8 cellular contexts compared by ENCODE assay signal in the genomic region with DNA sequence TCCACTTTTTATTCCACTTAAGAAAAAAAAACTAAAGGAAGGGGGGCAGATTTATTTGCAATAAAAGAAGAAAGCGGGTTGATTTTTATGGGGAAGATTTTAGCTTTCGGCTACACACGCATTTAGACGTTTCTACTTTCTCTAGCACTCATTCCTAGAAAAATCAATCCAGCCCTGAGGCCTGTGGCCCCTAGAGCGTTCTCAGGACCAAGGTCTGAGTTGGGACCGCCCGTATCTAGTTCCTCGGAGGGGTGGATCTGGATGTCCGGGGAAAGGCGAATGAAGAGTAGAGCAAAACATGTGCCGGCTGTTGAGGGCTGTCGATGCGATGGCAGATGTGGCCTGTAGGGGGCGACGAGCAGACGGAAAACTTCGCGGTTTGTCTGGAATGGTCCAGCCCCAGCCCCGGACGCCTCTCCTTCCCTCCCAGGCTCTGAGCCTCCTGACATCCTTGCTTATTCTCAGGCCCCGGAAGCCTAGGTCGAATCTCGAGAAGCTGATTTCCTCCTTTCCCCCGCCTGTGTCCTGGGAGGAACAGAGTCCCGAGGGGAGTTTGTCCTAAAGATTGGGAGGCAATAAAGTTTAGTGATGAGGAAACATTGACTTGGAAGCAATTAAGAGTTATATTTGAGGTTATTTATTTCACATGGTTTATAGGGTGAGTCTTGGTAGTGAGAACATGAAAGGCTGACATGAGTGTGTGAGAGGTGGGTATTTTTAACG. TPM values are rescaled to one million over a fixed set of nuclear protein-coding genes. Genes with fewer than 3 reads are reported as not detected.
A peak's percentile ranks its signal among the peaks of the same experiment; 100 is the strongest.
DNase-seq lines count a peak whose midpoint lies in the region; ATAC-seq and TF ChIP-seq lines count a peak whose summit lies in the region.

No MANE protein-coding gene starts in this region.

- no peaks in the 10 kb centered on the region for H3K79me2 ChIP-seq in MM.1S (ENCODE audit: low read length)

- peak; percentile 43 for ATAC-seq in GM19397 (IDR thresholded peaks at IDR 0.05; ENCODE audit: unreplicated experiment)
- no peak for ATAC-seq in naive B cell (ENCODE audit: low read depth in 2 of 2)
- no peak for ATAC-seq in GM18519 (IDR thresholded peaks at IDR 0.05; ENCODE audit: low FRiP score, unreplicated experiment)

- H4K20me1 ChIP-seq in MM.1S (ENCODE audit: insufficient read depth, low read length), result no peaks in the 10 kb centered on the region

- peak overlapping the region; percentile 79 for H3K4me2 ChIP-seq in MM.1S (ENCODE audit: low read depth, low read length)

- H3K9ac ChIP-seq in MM.1S (ENCODE audit: low read length), result no peak overlapping the region

- peak overlapping the region in 5 of 8 donors; percentile 37 to 82 (median 55) for H3K4me3 Mint-ChIP-seq in naive B cell

- no peaks in the 10 kb centered on the region for H3K9me3 ChIP-seq in MM.1S (replicated peaks; ENCODE audit: insufficient read depth, low read length)

- TF ChIP-seq CTCF in MM.1S (IDR thresholded peaks at IDR 0.05; ENCODE audit: low read length), result peak; percentile 82

- H3K36me3 Mint-ChIP-seq in naive B cell, result peaks cover 6 to 23% of the 10 kb centered on the region in 2 donors

- H3K4me1 Mint-ChIP-seq in naive B cell, result peaks cover 13 to 31% (median 24%) of the 10 kb centered on the region in 3 donors

- no peaks in the 10 kb centered on the region for H3K4me1 ChIP-seq in MM.1S (ENCODE audit: low read length)

- no peaks in the 10 kb centered on the region for H3K27me3 ChIP-seq in MM.1S (replicated peaks; ENCODE audit: insufficient read depth, low read length)

- no peaks in the 10 kb centered on the region for H3K36me3 ChIP-seq in MM.1S (replicated peaks; ENCODE audit: insufficient read depth, low read length)

- DNase-seq in DMS 273 treated with DMSO at 0.1 percent for 48 hours (lab: John Stamatoyannopoulos, UW), result peak; percentile 59
- peak; percentile 68 for DNase-seq in MM.1S
- DNase-seq in T-helper 9 cell, result peak; percentile 17
- peak; percentile 67 to 81 for DNase-seq in erythroblast (lab: John Stamatoyannopoulos, UW)
- DNase-seq in naive B cell, result no peak
- DNase-seq in hippocampal formation (lab: John Stamatoyannopoulos, UW), result no peak

- H3K27ac ChIP-seq in MM.1S (ENCODE audit: low read length), result no peak overlapping the region

- H2AFZ ChIP-seq in MM.1S (ENCODE audit: low read length), result peak overlapping the region; percentile 69

- peak overlapping the region in 5 of 6 donors; percentile 78 to 96 (median 87) for H3K27ac Mint-ChIP-seq in naive B cell

- H3K4me3 ChIP-seq in MM.1S (ENCODE audit: low read length), result peak overlapping the region; percentile 24; the same call in 1 of the 2 replicates

- H3K27me3 Mint-ChIP-seq in naive B cell, result peaks cover 57 to 67% (median 65%) of the 10 kb centered on the region in 3 donors

- H3F3A ChIP-seq in MM.1S (ENCODE audit: insufficient read depth, low read length), result no peaks in the 10 kb centered on the region

- no peaks in the 10 kb centered on the region for H3K9me2 ChIP-seq in MM.1S (replicated peaks; ENCODE audit: insufficient read depth, low read length)

- H3K9me3 Mint-ChIP-seq in naive B cell, result peaks cover 5 to 48% (median 24%) of the 10 kb centered on the region in 7 donors

- no peak for TF ChIP-seq POLR2A in erythroblast (IDR thresholded peaks at IDR 0.05; ENCODE audit: low read length)

RNA-seq across cellular contexts. Expression of gene FOXD3, which starts 5.2 kb away (rescaled TPM):
- not detected for polyA plus RNA-seq in naive B cell (ENCODE audit: low read depth in 6 of 6)

RNA-seq across cellular contexts. Expression of gene ALG6, which starts 39.8 kb away (rescaled TPM):
- polyA plus RNA-seq in naive B cell (ENCODE audit: low read depth in 6 of 6), result 10 to 100 TPM; 13.4 to 35.8 (median 22.6) TPM

Comparison
In these comparisons a context has a peak if more than half of its experiments do, and no peak if none do; other contexts are left out.
1. DNase-seq: peak in DMS 273 treated with DMSO at 0.1 percent for 48 hours (single experiment), MM.1S (single experiment), T-helper 9 cell (single experiment) and erythroblast (2 of 2); none in naive B cell (single experiment) and hippocampal formation (0 of 2).